ENCODE assay signal across 8 cellular contexts in the genomic region with DNA sequence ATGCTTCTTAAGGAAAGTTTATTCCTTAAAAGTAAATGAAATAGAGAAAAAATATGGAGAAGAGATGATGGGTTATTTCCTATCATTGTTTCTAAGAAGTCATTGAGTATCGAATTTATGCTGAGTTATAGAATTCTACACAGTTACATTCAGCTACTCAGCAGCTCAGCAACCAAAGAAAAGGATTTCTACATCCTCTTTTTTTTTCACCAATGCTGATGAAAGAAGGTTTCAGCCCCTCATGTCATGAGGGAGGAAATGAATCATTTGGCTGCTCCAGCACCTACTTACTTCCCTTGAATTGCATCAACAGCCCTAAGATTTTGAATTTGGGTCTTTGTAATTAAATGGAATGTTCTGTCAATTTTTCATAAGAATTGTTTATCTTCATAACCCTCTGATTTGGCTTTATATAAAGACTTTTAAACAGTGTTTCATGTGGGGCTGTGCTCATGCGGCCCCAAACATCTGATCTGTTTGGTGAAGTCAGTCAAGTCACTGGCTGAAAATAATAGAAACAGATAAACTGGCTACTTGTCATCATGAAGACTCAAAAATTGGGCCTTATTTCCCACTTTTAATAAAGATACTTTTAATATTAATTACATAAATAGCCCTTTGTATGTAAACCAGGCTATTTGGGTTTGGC. TPM values are rescaled to one million over a fixed set of nuclear protein-coding genes. Genes with fewer than 3 reads are reported as not detected.
DNase-seq lines count a peak whose midpoint lies in the region; ATAC-seq, FAIRE-seq and TF ChIP-seq lines count a peak whose summit lies in the region.

No MANE protein-coding gene starts in this region.

- no peak overlapping the region for H3K27ac Mint-ChIP-seq in activated CD4-positive, alpha-beta memory T cell treated with anti-CD3 and anti-CD28 coated beads, Interleukin-2, amount 10 ng/mL, durations not matched to agents 7 days and 5 days

- peak overlapping the region; percentile 44 for H3K27ac ChIP-seq in endothelial cell of umbilical vein (ENCODE audit: insufficient read depth, low read depth, low read length)

- H3K4me2 ChIP-seq in Loucy (ENCODE audit: low read depth, low read length, poor library complexity, severe bottlenecking) (no peak overlapping the region), endothelial cell of umbilical vein (ENCODE audit: insufficient read depth, low read length) (peak overlapping the region; percentile 14)

- H3K9me2 ChIP-seq in Loucy (replicated peaks; ENCODE audit: low read depth, low read length): no peaks in the 10 kb centered on the region

- H3K4me3 Mint-ChIP-seq in activated CD4-positive, alpha-beta memory T cell treated with anti-CD3 and anti-CD28 coated beads, Interleukin-2, amount 10 ng/mL, durations not matched to agents 7 days and 5 days: no peak overlapping the region

- H3K27me3 ChIP-seq in Loucy (ENCODE audit: insufficient read depth, low read length, poor library complexity, severe bottlenecking) (no peaks in the 10 kb centered on the region), endothelial cell of umbilical vein (ENCODE audit: control insufficient read depth in 2 of 2, insufficient read depth in 2 of 2, low read length in 2 of 2) (no peaks in the 10 kb centered on the region)

- DNase-seq in GM03348 (ENCODE audit: low spot score) (peak; percentile 70), endothelial cell of umbilical vein (ENCODE audit: low read depth, low spot score) (peak; percentile 83), hippocampal formation (lab: John Stamatoyannopoulos, UW) (no peak)
- no peak for DNase-seq in stimulated activated naive CD8-positive, alpha-beta T cell treated with anti-CD3 and anti-CD28 coated beads, Interleukin-15, Interleukin-2, amounts not matched to agents 100 U/mL and 50 U/mL, for 24 hours
- no peak for DNase-seq in activated CD4-positive, alpha-beta memory T cell treated with anti-CD3 and anti-CD28 coated beads, Interleukin-2, amount 10 ng/mL, durations not matched to agents 7 days and 5 days
- DNase-seq in stimulated activated CD4-positive, alpha-beta T cell treated with anti-CD3 and anti-CD28 coated beads, Interleukin-4, amount 100 ng/mL, for 4 hours: no peak

- H4K20me1 ChIP-seq in Loucy (ENCODE audit: insufficient read depth, low read length, poor library complexity, severe bottlenecking) (no peaks in the 10 kb centered on the region), endothelial cell of umbilical vein (replicated peaks; ENCODE audit: control insufficient read depth, extremely low read depth, insufficient read depth, low read length) (no peaks in the 10 kb centered on the region)

- POLR2A ChIA-PET in endothelial cell of umbilical vein (lab: Charles Lee): no interaction called here
- POLR2A ChIA-PET in activated CD4-positive, alpha-beta memory T cell treated with anti-CD3 and anti-CD28 coated beads, Interleukin-2, amount 10 ng/mL, durations not matched to agents 7 days and 5 days (lab: Charles Lee): no interaction called here

- H3K9me3 Mint-ChIP-seq in activated CD4-positive, alpha-beta memory T cell treated with anti-CD3 and anti-CD28 coated beads, Interleukin-2, amount 10 ng/mL, durations not matched to agents 7 days and 5 days: no peaks in the 10 kb centered on the region

- TF ChIP-seq POLR2A in endothelial cell of umbilical vein (IDR thresholded peaks at IDR 0.05; ENCODE audit: low read depth, low read length): no peak

- H3K36me3 ChIP-seq in Loucy (ENCODE audit: insufficient read depth, low read length): no peaks in the 10 kb centered on the region
- no peaks in the 10 kb centered on the region for H3K36me3 ChIP-seq in endothelial cell of umbilical vein (ENCODE audit: control insufficient read depth in 2 of 2, extremely low read depth in 1 of 2, insufficient read depth in 2 of 2, low read length in 2 of 2)

- peak; percentile 55 for FAIRE-seq in endothelial cell of umbilical vein (lab: Jason Lieb, UNC)

- no peaks in the 10 kb centered on the region for H3F3A ChIP-seq in Loucy (ENCODE audit: low read depth)

- no TSS peak for BruUV-seq in endothelial cell of umbilical vein (replicated peaks; lab: Mats Ljungman, UMichigan)

- peak; percentile 80 for ATAC-seq in GM21717 (IDR thresholded peaks at IDR 0.05; ENCODE audit: unreplicated experiment)
- peak; percentile 68 for ATAC-seq in stimulated activated naive CD8-positive, alpha-beta T cell treated with anti-CD3 and anti-CD28 coated beads, Interleukin-15, Interleukin-2, amounts not matched to agents 100 U/mL and 50 U/mL, for 24 hours

- dilution Hi-C loops in endothelial cell of umbilical vein (cut with MboI; ENCODE audit: extremely low pct_ligation_motif_present, low sequenced_read_pairs): no loop called here

- intact Hi-C loops in endothelial cell of umbilical vein (cut with micrococcal nuclease): loop anchor here (1.0 kb wide), 1 partner anchor 18 kb away; no protein-coding TSS in a partner anchor

- H3K9me1 ChIP-seq in endothelial cell of umbilical vein (replicated peaks; ENCODE audit: control insufficient read depth, extremely low read depth, insufficient read depth, low read length): no peaks in the 10 kb centered on the region

- peaks cover 8% of the 10 kb centered on the region for H3K4me1 ChIP-seq in Loucy (ENCODE audit: insufficient read depth, low read length, poor library complexity, severe bottlenecking)
- H3K4me1 ChIP-seq in endothelial cell of umbilical vein (ENCODE audit: control insufficient read depth, extremely low read depth, insufficient read depth, low read length): peaks cover 12% of the 10 kb centered on the region

- H3K4me3 ChIP-seq in Loucy (ENCODE audit: low read length, poor library complexity, severe bottlenecking): no peak overlapping the region
- no peak overlapping the region for H3K4me3 ChIP-seq in endothelial cell of umbilical vein (replicated peaks in 1 of 3; ENCODE audit: insufficient read depth in 1 of 3, low read depth in 1 of 3, low read length in 3 of 3)

- CTCF ChIA-PET in endothelial cell of umbilical vein (lab: Charles Lee): no interaction called here
- CTCF ChIA-PET in activated CD4-positive, alpha-beta memory T cell treated with anti-CD3 and anti-CD28 coated beads, Interleukin-2, amount 10 ng/mL, durations not matched to agents 7 days and 5 days (lab: Charles Lee): no interaction called here

- H3K36me3 Mint-ChIP-seq in activated CD4-positive, alpha-beta memory T cell treated with anti-CD3 and anti-CD28 coated beads, Interleukin-2, amount 10 ng/mL, durations not matched to agents 7 days and 5 days (ENCODE audit: low read depth): no peaks in the 10 kb centered on the region

- peaks cover 9% of the 10 kb centered on the region for H3K27me3 Mint-ChIP-seq in activated CD4-positive, alpha-beta memory T cell treated with anti-CD3 and anti-CD28 coated beads, Interleukin-2, amount 10 ng/mL, durations not matched to agents 7 days and 5 days

- H3K9ac ChIP-seq in Loucy (ENCODE audit: low read depth, low read length, poor library complexity, severe bottlenecking) (no peak overlapping the region), endothelial cell of umbilical vein (replicated peaks; ENCODE audit: extremely low read depth, insufficient read depth, low read length) (no peak overlapping the region)

- no peaks in the 10 kb centered on the region for H3K9me3 ChIP-seq in Loucy (ENCODE audit: insufficient read depth, low read depth, low read length)
- H3K9me3 ChIP-seq in endothelial cell of umbilical vein (replicated peaks; ENCODE audit: control insufficient read depth, insufficient read depth, low read length): no peaks in the 10 kb centered on the region

- H2AFZ ChIP-seq in Loucy (ENCODE audit: low read length) (peak overlapping the region; percentile 67), endothelial cell of umbilical vein (ENCODE audit: low read depth, low read length) (peak overlapping the region; percentile 7)

- TF ChIP-seq CTCF in Loucy (conservative IDR thresholded peaks at IDR 0.05; ENCODE audit: low read length): no peak
- TF ChIP-seq CTCF in endothelial cell of umbilical vein (IDR thresholded peaks at IDR 0.05; ENCODE audit: extremely low read depth in 1 of 2, insufficient read depth in 1 of 2, low read depth in 1 of 2, low read length in 2 of 2): no peak

- H3K4me1 Mint-ChIP-seq in activated CD4-positive, alpha-beta memory T cell treated with anti-CD3 and anti-CD28 coated beads, Interleukin-2, amount 10 ng/mL, durations not matched to agents 7 days and 5 days: peaks cover 20% of the 10 kb centered on the region

- H3K79me2 ChIP-seq in Loucy (ENCODE audit: insufficient read depth, low read length): no peaks in the 10 kb centered on the region
- H3K79me2 ChIP-seq in endothelial cell of umbilical vein (ENCODE audit: control insufficient read depth, insufficient read depth, low read length): no peaks in the 10 kb centered on the region

TF ChIP-seq in endothelial cell of umbilical vein, 7 proteins besides CTCF, POLR2A, EP300 and RAD21:
- no peak for TF ChIP-seq GATA2 (IDR thresholded peaks at IDR 0.05; ENCODE audit: insufficient read depth, insufficient read length, low read depth, low read length)
- TF ChIP-seq JUN (IDR thresholded peaks at IDR 0.05; ENCODE audit: borderline replicate concordance, insufficient read depth, insufficient read length, low read depth): peak; percentile 78
- TF ChIP-seq FOS (IDR thresholded peaks at IDR 0.05; ENCODE audit: borderline replicate concordance, insufficient read depth, low read length): peak; percentile 86

RNA-seq across cellular contexts. Expression of gene SNX2, which starts 18.5 kb away (rescaled TPM):
- 46.3 and 51.2 TPM in 2 replicates for total RNA-seq in endothelial cell of umbilical vein
- polyA plus RNA-seq in endothelial cell of umbilical vein: 14.4 and 22.3 TPM in 2 replicates
- 30.7 and 31.5 TPM in 2 replicates for polyA plus RNA-seq in endothelial cell of umbilical vein (2011; cell fraction: cytosol; rRNA removed)
- polyA plus RNA-seq in endothelial cell of umbilical vein (2011; cell fraction: nucleus; rRNA removed): 14.4 and 18.6 TPM in 2 replicates
- polyA plus RNA-seq in endothelial cell of umbilical vein (2012): 48.8 and 62.0 TPM in 2 replicates
- 29.1 and 30.5 TPM in 2 replicates for polyA minus RNA-seq in endothelial cell of umbilical vein
- 58.7 TPM for polyA minus RNA-seq in endothelial cell of umbilical vein (2011; cell fraction: cytosol; rRNA and poly(A)+ RNA removed)
- polyA minus RNA-seq in endothelial cell of umbilical vein (2011; cell fraction: nucleus; rRNA and poly(A)+ RNA removed): 32.7 and 45.2 TPM in 2 replicates
- total RNA-seq in activated CD4-positive, alpha-beta memory T cell treated with anti-CD3 and anti-CD28 coated beads, Interleukin-2, amount 10 ng/mL, durations not matched to agents 7 days and 5 days: 10 to 100 TPM; 52.7 to 53.0 TPM

Comparison
In these comparisons a context has a peak if more than half of its experiments do, and no peak if none do; other contexts are left out.
1. DNase-seq: peak in GM03348 (single experiment) and endothelial cell of umbilical vein (single experiment); none in stimulated activated naive CD8-positive, alpha-beta T cell treated with anti-CD3 and anti-CD28 coated beads, Interleukin-15, Interleukin-2, amounts not matched to agents 100 U/mL and 50 U/mL, for 24 hours (single experiment), hippocampal formation (0 of 2), activated CD4-positive, alpha-beta memory T cell treated with anti-CD3 and anti-CD28 coated beads, Interleukin-2, amount 10 ng/mL, durations not matched to agents 7 days and 5 days (single experiment) and stimulated activated CD4-positive, alpha-beta T cell treated with anti-CD3 and anti-CD28 coated beads, Interleukin-4, amount 100 ng/mL, for 4 hours (0 of 2).